31 cellular contexts compared by ENCODE assay signal in genomic region chr10:124572751-124573150, GRCh38.
"Had no signal": no experiment of that assay in that cellular context is flagged by ENCODE, and none has a peak within 500 bp of the region (broad histone marks: within the 10 kb centered on the region; RNA-seq: fewer than 3 reads in every experiment).

No MANE protein-coding gene starts in this region.

- DNase-seq: activated CD4-positive, alpha-beta T cell treated with anti-CD3 and anti-CD28 coated beads for 36 hours; activated CD4-positive, alpha-beta T cell treated with anti-CD3 and anti-CD28 coated beads, Interleukin-2, amount 10 ng/mL, durations not matched to agents 7 days and 5 days; activated CD4-positive, alpha-beta T cell treated with anti-CD3 and anti-CD28 coated beads, Interleukin-2, amount 50 U/mL, for 48 hours; activated gamma-delta T cell treated with Interleukin-2 at 50 U/mL for 16 hours; activated naive CD4-positive, alpha-beta T cell treated with anti-CD3 and anti-CD28 coated beads for 36 hours; activated T-cell treated with anti-CD3 and anti-CD28 coated beads for 4 hours; activated T-cell treated with anti-CD3 and anti-CD28 coated beads, Interleukin-2, amount 50 U/mL, for 4 hours; adrenal gland; body of pancreas; central memory CD4-positive, alpha-beta T cell; Kasumi-1; KG1; MG63; NCI-H1048; NCI-H1105 treated with DMSO at 0.1 percent for 48 hours; NCI-H1436; NCI-H1694 treated with DMSO at 0.1 percent for 48 hours; NCI-H2029; NCI-H510A; NCI-H526; NCI-H748 treated with DMSO at 0.1 percent for 48 hours; NK-92 treated with Interleukin-12 subunit alpha and Interleukin-12 subunit beta, amount 100 ng/mL, for 24 hours; PC-3; SHP77 treated with DMSO at 0.1 percent for 48 hours; SK-N-SH had no signal

- H3K27ac ChIP-seq: adrenal gland, body of pancreas, breast epithelium, SJSA1 had no signal

- ATAC-seq: activated CD4-positive, alpha-beta T cell treated with anti-CD3 and anti-CD28 coated beads for 36 hours; activated CD4-positive, CD25-positive, alpha-beta regulatory T cell treated with anti-CD3 and anti-CD28 coated beads, Interleukin-2, amount 50 U/mL, for 24 hours; activated naive CD4-positive, alpha-beta T cell treated with anti-CD3 and anti-CD28 coated beads, Interleukin-2, amount 50 U/mL, for 72 hours; activated T-cell treated with anti-CD3 and anti-CD28 coated beads, Interleukin-2, amount 50 U/mL, for 4 hours; body of pancreas; PC-3; WTC11 had no signal

- H3K36me3 ChIP-seq: adrenal gland, breast epithelium, MG63, SJSA1 had no signal

- H3K27me3 ChIP-seq: adrenal gland, body of pancreas, breast epithelium, MG63 had no signal

- H3K4me1 ChIP-seq: adrenal gland, body of pancreas, breast epithelium, SJSA1 had no signal

- H3K9me3 ChIP-seq: adrenal gland, body of pancreas, breast epithelium, MG63, SJSA1, SK-N-SH had no signal

- H3K4me3 ChIP-seq: adrenal gland, body of pancreas, breast epithelium, MG63, SJSA1 had no signal

- FAIRE-seq: astrocyte had no signal
